In the genomic region with DNA sequence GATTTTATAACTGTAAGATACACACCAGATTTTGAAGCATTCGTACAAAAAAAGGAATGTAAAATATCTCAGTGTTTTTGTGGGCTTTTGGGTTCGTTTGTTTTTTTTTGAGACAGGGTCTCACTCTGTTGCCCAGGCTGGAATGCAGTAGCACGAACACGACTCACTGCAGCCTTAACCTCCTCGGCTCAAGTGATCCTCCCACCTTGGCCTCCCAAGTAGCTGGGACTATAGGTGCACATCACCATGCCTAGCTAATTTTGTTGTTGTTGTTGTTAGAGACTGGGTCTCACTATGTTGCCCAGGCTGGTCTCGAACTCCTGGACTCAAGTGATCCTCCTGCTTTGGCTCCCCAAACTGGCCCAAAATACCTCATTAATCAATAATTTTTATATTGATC, we compare ENCODE assay signal across 23 cellular contexts.
"Had no signal": no experiment of that assay in that cellular context is flagged by ENCODE, and none has a peak within 500 bp of the region (broad histone marks: within the 10 kb centered on the region; RNA-seq: fewer than 3 reads in every experiment).

No MANE protein-coding gene starts in this region.

- ATAC-seq: foreskin keratinocyte; left cardiac atrium; lower lobe of right lung; stimulated activated effector memory CD8-positive, alpha-beta T cell treated with anti-CD3 and anti-CD28 coated beads, Interleukin-12 subunit alpha, Interleukin-12 subunit beta, amount 100 ng/mL, for 72 hours had no signal

- H3K4me3 ChIP-seq: coronary artery, left ventricle myocardium inferior, lower lobe of right lung, ovary, right atrium auricular region, tibial artery, upper lobe of left lung, uterus had no signal

- H3K27me3 ChIP-seq: foreskin keratinocyte, ovary, right atrium auricular region, tibial artery, upper lobe of left lung, uterus had no signal

- H3K36me3 ChIP-seq: left ventricle myocardium inferior, lower lobe of right lung, ovary, right atrium auricular region, tibial artery, upper lobe of left lung, uterus had no signal

- H3K36me3 Mint-ChIP-seq: immature natural killer cell had no signal

- H3K9me3 Mint-ChIP-seq: immature natural killer cell; memory B cell; naive thymus-derived CD8-positive, alpha-beta T cell; stimulated activated effector memory CD8-positive, alpha-beta T cell treated with anti-CD3 and anti-CD28 coated beads, Interleukin-12 subunit alpha, Interleukin-12 subunit beta, amount 100 ng/mL, for 72 hours; stimulated activated naive CD8-positive, alpha-beta T cell treated with anti-CD3 and anti-CD28 coated beads, Interleukin-15, Interleukin-2, amounts not matched to agents 100 ng/mL and 50 ng/mL, for 24 hours had no signal

- H3K27me3 Mint-ChIP-seq: memory B cell; naive thymus-derived CD8-positive, alpha-beta T cell; stimulated activated naive CD8-positive, alpha-beta T cell treated with anti-CD3 and anti-CD28 coated beads, Interleukin-15, Interleukin-2, amounts not matched to agents 100 ng/mL and 50 ng/mL, for 24 hours had no signal

- H3K9me3 ChIP-seq: left ventricle myocardium inferior, lower lobe of right lung, ovary, right atrium auricular region, tibial artery, upper lobe of left lung, uterus had no signal

- H3K27ac Mint-ChIP-seq: endodermal cell; memory B cell; stimulated activated naive CD8-positive, alpha-beta T cell treated with anti-CD3 and anti-CD28 coated beads, Interleukin-15, Interleukin-2, amounts not matched to agents 100 ng/mL and 50 ng/mL, for 24 hours had no signal

- DNase-seq: effector CD4-positive, alpha-beta T cell; endodermal cell; erythroblast; foreskin keratinocyte; immature natural killer cell; kidney; left cardiac atrium; left ventricle myocardium inferior; lower lobe of right lung; midbrain; naive thymus-derived CD8-positive, alpha-beta T cell; nucleus accumbens; ovary; small intestine; stimulated activated CD4-positive, alpha-beta T cell treated with anti-CD3 and anti-CD28 coated beads, Interleukin-2, amount 100 ng/mL, for 48 hours; tibial artery; upper lobe of left lung; uterus had no signal

- H3K27ac ChIP-seq: coronary artery, foreskin keratinocyte, left ventricle myocardium inferior, lower lobe of right lung, ovary, right atrium auricular region, tibial artery, upper lobe of left lung, uterus had no signal

- H3K4me1 ChIP-seq: foreskin keratinocyte, tibial artery, uterus had no signal

- H3K4me3 Mint-ChIP-seq: endodermal cell; immature natural killer cell; stimulated activated effector memory CD8-positive, alpha-beta T cell treated with anti-CD3 and anti-CD28 coated beads, Interleukin-12 subunit alpha, Interleukin-12 subunit beta, amount 100 ng/mL, for 72 hours; stimulated activated naive CD8-positive, alpha-beta T cell treated with anti-CD3 and anti-CD28 coated beads, Interleukin-15, Interleukin-2, amounts not matched to agents 100 ng/mL and 50 ng/mL, for 24 hours had no signal
